ENCODE assay signal across 2 cellular contexts in the genomic region with DNA sequence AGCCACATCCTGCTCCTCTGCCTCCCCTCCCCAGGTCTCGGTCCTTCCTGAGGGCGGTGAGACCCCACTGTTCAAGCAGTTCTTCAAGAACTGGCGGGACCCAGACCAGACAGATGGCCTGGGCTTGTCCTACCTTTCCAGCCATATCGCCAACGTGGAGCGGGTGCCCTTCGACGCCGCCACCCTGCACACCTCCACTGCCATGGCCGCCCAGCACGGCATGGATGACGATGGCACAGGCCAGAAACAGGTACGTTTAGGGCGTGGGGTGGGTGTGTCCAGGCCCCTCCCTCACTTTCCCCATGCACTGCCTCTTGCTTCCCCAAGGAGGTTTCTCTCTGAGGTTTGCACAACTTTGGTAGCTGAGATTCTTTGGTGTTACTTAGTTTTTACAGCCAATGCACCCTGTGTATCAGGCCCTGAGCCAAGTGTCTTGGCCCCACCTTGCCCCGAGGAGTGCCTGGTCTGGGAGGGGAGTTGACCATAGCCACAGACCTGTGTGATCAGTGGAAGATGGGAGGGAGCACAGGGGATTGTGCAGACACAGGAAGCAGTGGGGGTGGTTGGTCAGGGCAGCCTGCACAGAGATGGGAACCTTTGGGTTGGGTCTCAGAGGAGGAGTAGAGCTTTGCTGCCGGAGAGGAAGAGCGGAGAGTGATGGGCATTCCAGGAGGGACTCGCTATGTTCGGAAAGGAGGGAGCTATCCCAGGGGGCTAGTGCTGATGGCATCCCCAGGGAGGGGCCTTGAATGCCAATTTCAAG.
TF ChIP-seq lines count a peak whose summit lies in the region.

No MANE protein-coding gene starts in this region.

TF ChIP-seq in IMR-90, 13 proteins besides CTCF, POLR2A, EP300 and RAD21:
- TF ChIP-seq FOS (IDR thresholded peaks at IDR 0.05; ENCODE audit: low read depth, low read length) (no peak), MXI1 (IDR thresholded peaks at IDR 0.05; ENCODE audit: borderline replicate concordance, low read depth, low read length) (no peak), CEBPB (IDR thresholded peaks at IDR 0.05; ENCODE audit: low read depth, low read length) (no peak), SMC3 (IDR thresholded peaks at IDR 0.05; ENCODE audit: low read depth, low read length) (no peak), MAFK (IDR thresholded peaks at IDR 0.05; ENCODE audit: low read depth, low read length) (no peak), RCOR1 (IDR thresholded peaks at IDR 0.05; ENCODE audit: insufficient replicate concordance, low read length) (no peak), RFX5 (IDR thresholded peaks at IDR 0.05; ENCODE audit: low read depth, low read length) (no peak), CHD1 (IDR thresholded peaks at IDR 0.05; ENCODE audit: low read depth, low read length) (no peak), MAZ (IDR thresholded peaks at IDR 0.05; ENCODE audit: borderline replicate concordance, low read depth, low read length) (no peak), NFE2L2 (IDR thresholded peaks at IDR 0.05; ENCODE audit: low read depth, low read length) (no peak), BHLHE40 (IDR thresholded peaks at IDR 0.05; ENCODE audit: low read depth, low read length) (no peak), ELK1 (IDR thresholded peaks at IDR 0.05; ENCODE audit: borderline replicate concordance, low read depth, low read length) (no peak)
- TF ChIP-seq, protein P1, sequence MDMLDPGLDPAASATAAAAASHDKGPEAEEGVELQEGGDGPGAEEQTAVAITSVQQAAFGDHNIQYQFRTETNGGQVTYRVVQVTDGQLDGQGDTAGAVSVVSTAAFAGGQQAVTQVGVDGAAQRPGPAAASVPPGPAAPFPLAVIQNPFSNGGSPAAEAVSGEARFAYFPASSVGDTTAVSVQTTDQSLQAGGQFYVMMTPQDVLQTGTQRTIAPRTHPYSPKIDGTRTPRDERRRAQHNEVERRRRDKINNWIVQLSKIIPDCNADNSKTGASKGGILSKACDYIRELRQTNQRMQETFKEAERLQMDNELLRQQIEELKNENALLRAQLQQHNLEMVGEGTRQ (IDR thresholded peaks at IDR 0.05; ENCODE audit: low read depth, low read length), result no peak

TF ChIP-seq in H1, 55 proteins besides CTCF, POLR2A, EP300 and RAD21:
- no peak for TF ChIP-seq RXRA (IDR thresholded peaks at IDR 0.05; ENCODE audit: insufficient read depth, low read depth, low read length)
- TF ChIP-seq, protein P2, sequence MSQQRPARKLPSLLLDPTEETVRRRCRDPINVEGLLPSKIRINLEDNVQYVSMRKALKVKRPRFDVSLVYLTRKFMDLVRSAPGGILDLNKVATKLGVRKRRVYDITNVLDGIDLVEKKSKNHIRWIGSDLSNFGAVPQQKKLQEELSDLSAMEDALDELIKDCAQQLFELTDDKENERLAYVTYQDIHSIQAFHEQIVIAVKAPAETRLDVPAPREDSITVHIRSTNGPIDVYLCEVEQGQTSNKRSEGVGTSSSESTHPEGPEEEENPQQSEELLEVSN (IDR thresholded peaks at IDR 0.05), result no peak
- TF ChIP-seq POU5F1 (IDR thresholded peaks at IDR 0.05; ENCODE audit: low read depth, low read length), result no peak
- TF ChIP-seq ATF2 (IDR thresholded peaks at IDR 0.05; ENCODE audit: low read length), result no peak
- TF ChIP-seq NANOG (IDR thresholded peaks at IDR 0.05; ENCODE audit: insufficient read depth, low read depth, low read length, poor library complexity, severe bottlenecking), result no peak
- no peak for TF ChIP-seq TAF7 (optimal IDR thresholded peaks at IDR 0.05; ENCODE audit: borderline replicate concordance, low read depth, low read length)
- no peak for TF ChIP-seq BRCA1 (IDR thresholded peaks at IDR 0.05; ENCODE audit: low read depth, low read length)
- no peak for TF ChIP-seq TEAD4 (IDR thresholded peaks at IDR 0.05; ENCODE audit: low read depth, low read length)
- no peak for TF ChIP-seq HDAC2 (IDR thresholded peaks at IDR 0.05; ENCODE audit: borderline replicate concordance in 1 of 2, low read depth in 2 of 2, low read length in 2 of 2)
- TF ChIP-seq CBX8 (IDR thresholded peaks at IDR 0.05; ENCODE audit: borderline replicate concordance, low read depth, low read length), result no peak
- no peak for TF ChIP-seq SP4 (IDR thresholded peaks at IDR 0.05; ENCODE audit: low read length)
- TF ChIP-seq FOSL1 (IDR thresholded peaks at IDR 0.05; ENCODE audit: insufficient read depth, low read depth, low read length), result no peak
